In the genomic region with DNA sequence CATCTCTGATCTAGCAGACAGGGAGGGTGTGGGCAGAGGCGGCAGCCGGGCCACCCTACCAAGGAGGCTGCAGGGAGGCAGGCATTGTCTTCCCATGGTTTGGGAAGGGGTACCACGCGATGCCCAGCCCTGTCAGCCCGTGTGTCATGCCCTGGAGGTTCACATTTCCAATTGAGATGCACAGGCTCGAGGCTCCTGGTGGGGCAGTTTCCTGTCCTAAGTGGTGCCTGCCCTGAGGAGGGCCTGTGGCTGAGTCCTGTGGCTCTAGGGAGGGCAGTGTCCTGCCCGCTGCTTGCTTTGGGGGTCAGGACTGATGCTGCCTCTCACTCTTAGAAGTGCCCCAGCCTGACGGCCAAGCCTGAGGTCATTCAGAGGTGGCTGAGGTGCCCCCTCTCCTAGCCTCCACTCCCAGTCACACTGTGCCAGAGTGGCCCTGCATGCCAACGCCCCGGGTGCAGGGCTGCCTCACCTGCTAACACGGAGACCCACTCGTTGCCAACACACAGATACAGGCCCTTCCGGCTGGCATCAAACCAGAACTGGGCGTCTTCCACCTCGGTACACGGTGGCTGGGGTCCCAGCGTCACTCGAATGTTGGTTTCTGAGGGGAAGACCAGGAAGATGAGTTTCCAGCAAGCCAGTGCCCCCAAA, we compare ENCODE assay signal across 24 cellular contexts. TPM values are rescaled to one million over a fixed set of nuclear protein-coding genes. Genes with fewer than 3 reads are reported as not detected.
A peak's percentile ranks its signal among the peaks of the same experiment; 100 is the strongest.
DNase-seq lines count a peak whose midpoint lies in the region; ATAC-seq and TF ChIP-seq lines count a peak whose summit lies in the region.
"Had no signal": no experiment of that assay in that cellular context is flagged by ENCODE, and none has a peak within 500 bp of the region (broad histone marks: within the 10 kb centered on the region; RNA-seq: fewer than 3 reads in every experiment).

No MANE protein-coding gene starts in this region.

- TF ChIP-seq CTCF in tibial artery (IDR thresholded peaks at IDR 0.05): no peak

- no peaks in the 10 kb centered on the region for H3K4me1 Mint-ChIP-seq in activated naive CD4-positive, alpha-beta T cell treated with anti-CD3 and anti-CD28 coated beads, Interleukin-2, amount 10 ng/mL, durations not matched to agents 7 days and 5 days
- H3K4me1 Mint-ChIP-seq: activated CD4-positive, alpha-beta T cell treated with anti-CD3 and anti-CD28 coated beads, Interleukin-2, amount 10 ng/mL, durations not matched to agents 7 days and 5 days; T-cell had no signal

- ATAC-seq in left ventricle myocardium superior (no peak), GM21447 (IDR thresholded peaks at IDR 0.05; ENCODE audit: unreplicated experiment) (no peak)
- ATAC-seq: A549, T-cell had no signal

- H3K27ac Mint-ChIP-seq in activated naive CD4-positive, alpha-beta T cell treated with anti-CD3 and anti-CD28 coated beads, Interleukin-2, amount 10 ng/mL, durations not matched to agents 7 days and 5 days: no peak overlapping the region
- H3K27ac Mint-ChIP-seq: activated CD4-positive, alpha-beta T cell treated with anti-CD3 and anti-CD28 coated beads, Interleukin-2, amount 10 ng/mL, durations not matched to agents 7 days and 5 days; dendritic cell treated with granulocyte-macrophage colony-stimulating factor and Interleukin-4, amounts not matched to agents 40 ng/mL and 50 ng/mL, for 4 days; T-cell had no signal

- no peaks in the 10 kb centered on the region for H3K4me1 ChIP-seq in tibial artery
- H3K4me1 ChIP-seq: A549, Caco-2 had no signal

- no peaks in the 10 kb centered on the region for H3K9me3 ChIP-seq in tibial artery
- H3K9me3 ChIP-seq: A549 had no signal

- CTCF ChIA-PET in activated naive CD4-positive, alpha-beta T cell treated with anti-CD3 and anti-CD28 coated beads, Interleukin-2, amount 10 ng/mL, durations not matched to agents 7 days and 5 days (lab: Charles Lee): no interaction called here

- H3K27ac ChIP-seq in tibial artery: no peak overlapping the region
- H3K27ac ChIP-seq: A549 had no signal

- H3K4me3 Mint-ChIP-seq in activated naive CD4-positive, alpha-beta T cell treated with anti-CD3 and anti-CD28 coated beads, Interleukin-2, amount 10 ng/mL, durations not matched to agents 7 days and 5 days: no peak overlapping the region
- H3K4me3 Mint-ChIP-seq: activated CD4-positive, alpha-beta T cell treated with anti-CD3 and anti-CD28 coated beads, Interleukin-2, amount 10 ng/mL, durations not matched to agents 7 days and 5 days; dendritic cell treated with granulocyte-macrophage colony-stimulating factor and Interleukin-4, amounts not matched to agents 40 ng/mL and 50 ng/mL, for 4 days; T-cell had no signal

- H3K4me3 ChIP-seq in tibial artery: no peak overlapping the region
- H3K4me3 ChIP-seq: A549 had no signal

- no peaks in the 10 kb centered on the region for H3K36me3 Mint-ChIP-seq in activated naive CD4-positive, alpha-beta T cell treated with anti-CD3 and anti-CD28 coated beads, Interleukin-2, amount 10 ng/mL, durations not matched to agents 7 days and 5 days
- H3K36me3 Mint-ChIP-seq: T-cell had no signal

- peak; percentile 3 for DNase-seq in activated naive CD4-positive, alpha-beta T cell treated with anti-CD3 and anti-CD28 coated beads, Interleukin-2, amount 10 ng/mL, durations not matched to agents 7 days and 5 days
- no peak for DNase-seq in activated naive CD4-positive, alpha-beta T cell (lab: John Stamatoyannopoulos, UW)
- DNase-seq in left ventricle myocardium superior (peak; percentile 15), tibial artery (peak; percentile 9 to 59)
- DNase-seq in stimulated activated naive CD4-positive, alpha-beta T cell treated with Interleukin-2 at 50 U/mL for 16 hours (lab: John Stamatoyannopoulos, UW): no peak
- DNase-seq: activated CD4-positive, alpha-beta T cell treated with anti-CD3 and anti-CD28 coated beads, Interleukin-2, amount 10 ng/mL, durations not matched to agents 7 days and 5 days; activated CD8-positive, alpha-beta memory T cell treated with anti-CD3 and anti-CD28 coated beads, Interleukin-2, amount 50 U/mL, for 48 hours; activated gamma-delta T cell; Caco-2; HCEC 1CT; MM.1S; NCI-H1436 treated with DMSO at 0.1 percent for 48 hours; NCI-H2171; NCI-H774; SIG-M5; stimulated activated CD8-positive, alpha-beta memory T cell treated with anti-CD3 and anti-CD28 coated beads, Interleukin-4, amount 100 ng/mL, for 48 hours had no signal

- peaks cover 9% of the 10 kb centered on the region for H3K27me3 Mint-ChIP-seq in activated naive CD4-positive, alpha-beta T cell treated with anti-CD3 and anti-CD28 coated beads, Interleukin-2, amount 10 ng/mL, durations not matched to agents 7 days and 5 days
- H3K27me3 Mint-ChIP-seq: activated CD4-positive, alpha-beta T cell treated with anti-CD3 and anti-CD28 coated beads, Interleukin-2, amount 10 ng/mL, durations not matched to agents 7 days and 5 days; dendritic cell treated with granulocyte-macrophage colony-stimulating factor and Interleukin-4, amounts not matched to agents 40 ng/mL and 50 ng/mL, for 4 days had no signal

- no peaks in the 10 kb centered on the region for H3K9me3 Mint-ChIP-seq in activated naive CD4-positive, alpha-beta T cell treated with anti-CD3 and anti-CD28 coated beads, Interleukin-2, amount 10 ng/mL, durations not matched to agents 7 days and 5 days
- H3K9me3 Mint-ChIP-seq: dendritic cell treated with granulocyte-macrophage colony-stimulating factor and Interleukin-4, amounts not matched to agents 40 ng/mL and 50 ng/mL, for 4 days; T-cell had no signal

- intact Hi-C loops in left ventricle myocardium superior (cut with micrococcal nuclease) (no loop called here), tibial artery (cut with DNase I; ENCODE audit: low total_unique reads) (no loop called here)

- H3K27me3 ChIP-seq in tibial artery: peaks cover 0 to 22% of the 10 kb centered on the region in 2 donors

- no peaks in the 10 kb centered on the region for H3K36me3 ChIP-seq in tibial artery

RNA-seq across cellular contexts. Expression of a gene that starts 11.9 kb away (rescaled TPM):
- total RNA-seq in left ventricle myocardium superior: not detected
- total RNA-seq: activated CD4-positive, alpha-beta T cell treated with anti-CD3 and anti-CD28 coated beads, Interleukin-2, amount 10 ng/mL, durations not matched to agents 7 days and 5 days; Caco-2; lung microvascular endothelial cell; renal cortical epithelial cell; subcutaneous adipose tissue; T-cell had no signal

RNA-seq across cellular contexts. Expression of a gene that starts 23.2 kb away (rescaled TPM):
- not detected for total RNA-seq in left ventricle myocardium superior
- total RNA-seq: activated CD4-positive, alpha-beta T cell treated with anti-CD3 and anti-CD28 coated beads, Interleukin-2, amount 10 ng/mL, durations not matched to agents 7 days and 5 days; Caco-2; lung microvascular endothelial cell; OCI-LY7; renal cortical epithelial cell; subcutaneous adipose tissue; T-cell had no signal

RNA-seq across cellular contexts. Expression of a gene that starts 30.5 kb away (rescaled TPM):
- total RNA-seq in left ventricle myocardium superior: not detected
- total RNA-seq: activated CD4-positive, alpha-beta T cell treated with anti-CD3 and anti-CD28 coated beads, Interleukin-2, amount 10 ng/mL, durations not matched to agents 7 days and 5 days; Caco-2; lung microvascular endothelial cell; OCI-LY7; renal cortical epithelial cell; subcutaneous adipose tissue; T-cell had no signal

RNA-seq across cellular contexts. Expression of a gene that starts 45.4 kb away (rescaled TPM):
- total RNA-seq in left ventricle myocardium superior: not detected
- total RNA-seq: activated CD4-positive, alpha-beta T cell treated with anti-CD3 and anti-CD28 coated beads, Interleukin-2, amount 10 ng/mL, durations not matched to agents 7 days and 5 days; Caco-2; lung microvascular endothelial cell; OCI-LY7; renal cortical epithelial cell; subcutaneous adipose tissue; T-cell had no signal

RNA-seq across cellular contexts. Expression of a gene that starts 52.3 kb away (rescaled TPM):
- total RNA-seq in left ventricle myocardium superior: not detected
- total RNA-seq: activated CD4-positive, alpha-beta T cell treated with anti-CD3 and anti-CD28 coated beads, Interleukin-2, amount 10 ng/mL, durations not matched to agents 7 days and 5 days; Caco-2; lung microvascular endothelial cell; OCI-LY7; renal cortical epithelial cell; subcutaneous adipose tissue; T-cell had no signal

Comparison
In these comparisons a context has a peak if more than half of its experiments do, and no peak if none do; other contexts are left out.
1. DNase-seq: peak in activated naive CD4-positive, alpha-beta T cell treated with anti-CD3 and anti-CD28 coated beads, Interleukin-2, amount 10 ng/mL, durations not matched to agents 7 days and 5 days (single experiment), left ventricle myocardium superior (single experiment) and tibial artery (2 of 2); none in activated naive CD4-positive, alpha-beta T cell (0 of 4) and stimulated activated naive CD4-positive, alpha-beta T cell treated with Interleukin-2 at 50 U/mL for 16 hours (single experiment).